ENCODE assay signal across 26 cellular contexts in genomic region chr9:88740844-88741243, GRCh38.
"Had no signal": no experiment of that assay in that cellular context is flagged by ENCODE, and none has a peak within 500 bp of the region (broad histone marks: within the 10 kb centered on the region; RNA-seq: fewer than 3 reads in every experiment).

No MANE protein-coding gene starts in this region.

- H3K4me2 ChIP-seq: neural progenitor cell had no signal

- H3K9me3 ChIP-seq: colonic mucosa, esophagus muscularis mucosa, mucosa of descending colon, prostate gland, sigmoid colon, spleen, thoracic aorta, tibial nerve, upper lobe of left lung had no signal

- DNase-seq: colonic mucosa; effector CD8-positive, alpha-beta T cell; foreskin keratinocyte; head of caudate nucleus; mucosa of descending colon; naive B cell; sigmoid colon; spleen; stimulated activated CD4-positive, alpha-beta T cell treated with anti-CD3 and anti-CD28 coated beads, Interleukin-4, amount 100 ng/mL, for 4 hours; upper lobe of left lung had no signal

- ATAC-seq: left lobe of liver; mucosa of descending colon; natural killer cell treated with Interleukin-12 subunit alpha and Interleukin-12 subunit beta and Interleukin-15 and Interleukin-18, amount 100 ng/mL, for 72 hours; stimulated activated memory B cell treated with anti-CD40 and anti-IgM and Interleukin-4, amounts not matched to agents 10 μg/mL and 1 μg/mL and 100 μg/mL, for 72 hours had no signal

- H3K27ac ChIP-seq: colonic mucosa, esophagus muscularis mucosa, foreskin keratinocyte, neural progenitor cell, parathyroid adenoma, prostate gland, right atrium auricular region, sigmoid colon, spleen, thoracic aorta, tibial nerve, upper lobe of left lung had no signal

- H3K27me3 ChIP-seq: colonic mucosa, esophagus muscularis mucosa, foreskin keratinocyte, neural progenitor cell, right atrium auricular region, sigmoid colon, tibial nerve, upper lobe of left lung had no signal

- H3K4me1 ChIP-seq: colonic mucosa, foreskin keratinocyte, prostate gland, spleen had no signal

- H3K36me3 Mint-ChIP-seq: memory B cell; mesothelial cell of epicardium; naive B cell; natural killer cell treated with Interleukin-12 subunit alpha and Interleukin-12 subunit beta and Interleukin-15 and Interleukin-18, amount 100 ng/mL, for 72 hours; neural progenitor cell; stimulated activated memory B cell treated with anti-CD40 and anti-IgM and Interleukin-4, amounts not matched to agents 10 μg/mL and 1 μg/mL and 100 μg/mL, for 72 hours had no signal

- H3K9me3 Mint-ChIP-seq: dendritic cell treated with granulocyte-macrophage colony-stimulating factor and Interleukin-4, amounts not matched to agents 40 ng/mL and 50 ng/mL, for 4 days; memory B cell; naive B cell; natural killer cell treated with Interleukin-12 subunit alpha and Interleukin-12 subunit beta and Interleukin-15 and Interleukin-18, amount 100 ng/mL, for 72 hours; stimulated activated memory B cell treated with anti-CD40 and anti-IgM and Interleukin-4, amounts not matched to agents 10 μg/mL and 1 μg/mL and 100 μg/mL, for 72 hours; stimulated activated naive CD8-positive, alpha-beta T cell treated with anti-CD3 and anti-CD28 coated beads, Interleukin-15, Interleukin-2, amounts not matched to agents 100 ng/mL and 50 ng/mL, for 24 hours had no signal

- H2AFZ ChIP-seq: neural progenitor cell, parathyroid adenoma had no signal

- H3K4me3 Mint-ChIP-seq: dendritic cell treated with granulocyte-macrophage colony-stimulating factor and Interleukin-4, amounts not matched to agents 40 ng/mL and 50 ng/mL, for 4 days; endodermal cell; memory B cell; mesothelial cell of epicardium; naive B cell; natural killer cell treated with Interleukin-12 subunit alpha and Interleukin-12 subunit beta and Interleukin-15 and Interleukin-18, amount 100 ng/mL, for 72 hours; neural progenitor cell; stimulated activated memory B cell treated with anti-CD40 and anti-IgM and Interleukin-4, amounts not matched to agents 10 μg/mL and 1 μg/mL and 100 μg/mL, for 72 hours; stimulated activated naive CD8-positive, alpha-beta T cell treated with anti-CD3 and anti-CD28 coated beads, Interleukin-15, Interleukin-2, amounts not matched to agents 100 ng/mL and 50 ng/mL, for 24 hours had no signal

- H3K4me1 Mint-ChIP-seq: memory B cell; naive B cell; stimulated activated memory B cell treated with anti-CD40 and anti-IgM and Interleukin-4, amounts not matched to agents 10 μg/mL and 1 μg/mL and 100 μg/mL, for 72 hours had no signal

- H3K4me3 ChIP-seq: colonic mucosa, esophagus muscularis mucosa, lung, mucosa of descending colon, neural progenitor cell, prostate gland, right atrium auricular region, sigmoid colon, spleen, thoracic aorta, tibial nerve, upper lobe of left lung had no signal

- H3K79me2 ChIP-seq: parathyroid adenoma had no signal

- H3K27ac Mint-ChIP-seq: dendritic cell treated with granulocyte-macrophage colony-stimulating factor and Interleukin-4, amounts not matched to agents 40 ng/mL and 50 ng/mL, for 4 days; endodermal cell; memory B cell; mesothelial cell of epicardium; naive B cell; natural killer cell treated with Interleukin-12 subunit alpha and Interleukin-12 subunit beta and Interleukin-15 and Interleukin-18, amount 100 ng/mL, for 72 hours; neural progenitor cell; stimulated activated memory B cell treated with anti-CD40 and anti-IgM and Interleukin-4, amounts not matched to agents 10 μg/mL and 1 μg/mL and 100 μg/mL, for 72 hours; stimulated activated naive CD8-positive, alpha-beta T cell treated with anti-CD3 and anti-CD28 coated beads, Interleukin-15, Interleukin-2, amounts not matched to agents 100 ng/mL and 50 ng/mL, for 24 hours had no signal

- H3K9ac ChIP-seq: neural progenitor cell, parathyroid adenoma had no signal

- H3K36me3 ChIP-seq: colonic mucosa, esophagus muscularis mucosa, neural progenitor cell, prostate gland, right atrium auricular region, sigmoid colon, spleen, thoracic aorta, tibial nerve, upper lobe of left lung had no signal
